31 cellular contexts compared by ENCODE assay signal in the genomic region with DNA sequence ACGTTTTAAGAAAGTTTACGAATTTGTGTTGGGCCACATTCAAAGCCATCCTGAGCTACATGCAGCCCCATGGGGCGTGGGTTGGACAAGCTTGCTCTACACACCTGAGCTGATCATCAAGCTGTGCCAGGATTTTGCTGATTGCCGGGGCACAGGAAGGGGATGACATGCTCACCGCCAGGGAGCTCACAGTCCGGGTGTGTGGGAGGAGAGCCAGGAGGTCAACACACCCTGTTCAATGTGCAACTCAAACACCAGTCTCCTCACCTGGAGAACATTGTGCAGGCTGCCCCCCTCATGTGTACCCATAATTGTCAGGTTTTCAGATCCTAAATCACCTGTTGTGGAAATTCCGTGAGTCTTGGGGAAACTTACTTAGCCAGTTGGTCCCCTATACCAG. TPM values are rescaled to one million over a fixed set of nuclear protein-coding genes. Genes with fewer than 3 reads are reported as not detected.
"Had no signal": no experiment of that assay in that cellular context is flagged by ENCODE, and none has a peak within 500 bp of the region (broad histone marks: within the 10 kb centered on the region; RNA-seq: fewer than 3 reads in every experiment).

No MANE protein-coding gene starts in this region.

- H3K9me3 ChIP-seq: sigmoid colon, suprapubic skin, tibial artery had no signal

- H3K27ac ChIP-seq: cardiac muscle cell, coronary artery, foreskin keratinocyte, heart right ventricle, sigmoid colon, suprapubic skin, tibial artery had no signal

- H3K4me2 ChIP-seq: smooth muscle cell had no signal

- H3K36me3 ChIP-seq: cardiac muscle cell, heart right ventricle, sigmoid colon, suprapubic skin, tibial artery had no signal

- H3K4me1 ChIP-seq: foreskin keratinocyte, sigmoid colon, tibial artery had no signal

- DNase-seq: activated CD4-positive, alpha-beta T cell treated with anti-CD3 and anti-CD28 coated beads for 36 hours; activated CD4-positive, CD25-positive, alpha-beta regulatory T cell; activated CD8-positive, alpha-beta memory T cell treated with anti-CD3 and anti-CD28 coated beads, Interleukin-2, amount 10 ng/mL, durations not matched to agents 7 days and 5 days; activated CD8-positive, alpha-beta T cell treated with anti-CD3 and anti-CD28 coated beads, Interleukin-2, amount 10 ng/mL, durations not matched to agents 7 days and 5 days; activated naive CD4-positive, alpha-beta T cell; activated T-cell treated with anti-CD3 and anti-CD28 coated beads, Interleukin-2, amount 50 U/mL, for 48 hours; cerebellar nuclear complex; endodermal cell; foreskin keratinocyte; heart right ventricle; midbrain; sigmoid colon; stimulated activated CD4-positive, alpha-beta T cell treated with anti-CD3 and anti-CD28 coated beads, Interleukin-15, amount 100 ng/mL, for 24 hours; stimulated activated CD4-positive, alpha-beta T cell treated with anti-CD3 and anti-CD28 coated beads, Interleukin-2, amount 100 ng/mL, for 24 hours; stimulated activated naive B cell treated with anti-CD40 and anti-IgM and Interleukin-4, amounts not matched to agents 10 μg/mL and 1 μg/mL and 100 μg/mL, for 72 hours; T-helper 1 cell; tibial artery had no signal

- H3K27me3 ChIP-seq: cardiac muscle cell, foreskin keratinocyte, sigmoid colon, suprapubic skin, tibial artery had no signal

- H3K4me3 ChIP-seq: cardiac muscle cell, coronary artery, heart right ventricle, sigmoid colon, smooth muscle cell, suprapubic skin, tibial artery had no signal

RNA-seq across cellular contexts. Expression of gene CYP4A11, which starts 1.0 kb away (rescaled TPM):
- total RNA-seq: activated CD4-positive, alpha-beta T cell treated with anti-CD3 and anti-CD28 coated beads for 36 hours; activated CD8-positive, alpha-beta memory T cell treated with anti-CD3 and anti-CD28 coated beads, Interleukin-2, amount 10 ng/mL, durations not matched to agents 7 days and 5 days; activated CD8-positive, alpha-beta T cell treated with anti-CD3 and anti-CD28 coated beads, Interleukin-2, amount 10 ng/mL, durations not matched to agents 7 days and 5 days; activated naive CD4-positive, alpha-beta T cell treated with anti-CD3 and anti-CD28 coated beads, Interleukin-2, amount 50 U/mL, for 72 hours; activated T-helper 2 cell treated with anti-CD3 and anti-CD28 coated beads, Interferon-gamma antibody, Interleukin-2, Interleukin-4, amounts not matched to agents 10 μg/mL and 5 μg/mL and 100 μg/mL, durations not matched to agents 14 hours and 24 hours and 36 hours; cardiac muscle cell; esophagus mucosa; foreskin keratinocyte; glomerular endothelial cell; myocyte; natural killer cell treated with Interleukin-12 subunit alpha and Interleukin-12 subunit beta and Interleukin-15 and Interleukin-18, amount 100 ng/mL, for 72 hours; osteoblast; posterior vena cava; renal cortical epithelial cell; sigmoid colon; smooth muscle cell; ureter had no signal
- polyA plus RNA-seq: cardiac muscle cell, foreskin keratinocyte, sigmoid colon, smooth muscle cell had no signal
